Comparison of ENCODE assay signal across 1 cellular context in genomic region chr19:1073063-1073955, GRCh38.
TF ChIP-seq lines count a peak whose summit lies in the region.

No MANE protein-coding gene starts in this region.

TF ChIP-seq in HepG2, 621 proteins besides CTCF, POLR2A, EP300 and RAD21:
- TF ChIP-seq ATF3 (CRISPR knock-in tag; IDR thresholded peaks at IDR 0.05) (no peak), NR2C2 (CRISPR knock-in tag; IDR thresholded peaks at IDR 0.05; ENCODE audit: borderline replicate concordance) (0 out of 2 replicates have a peak, but pooled peaks have one; percentile 21), NR2F6 (IDR thresholded peaks at IDR 0.05) (peak; percentile 52; the same call in 1 of the 2 replicates), NR2F6 (CRISPR knock-in tag; IDR thresholded peaks at IDR 0.05) (no peak), POGK (CRISPR knock-in tag; conservative IDR thresholded peaks at IDR 0.05) (no peak)
